ENCODE assay signal across 8 cellular contexts in the genomic region with DNA sequence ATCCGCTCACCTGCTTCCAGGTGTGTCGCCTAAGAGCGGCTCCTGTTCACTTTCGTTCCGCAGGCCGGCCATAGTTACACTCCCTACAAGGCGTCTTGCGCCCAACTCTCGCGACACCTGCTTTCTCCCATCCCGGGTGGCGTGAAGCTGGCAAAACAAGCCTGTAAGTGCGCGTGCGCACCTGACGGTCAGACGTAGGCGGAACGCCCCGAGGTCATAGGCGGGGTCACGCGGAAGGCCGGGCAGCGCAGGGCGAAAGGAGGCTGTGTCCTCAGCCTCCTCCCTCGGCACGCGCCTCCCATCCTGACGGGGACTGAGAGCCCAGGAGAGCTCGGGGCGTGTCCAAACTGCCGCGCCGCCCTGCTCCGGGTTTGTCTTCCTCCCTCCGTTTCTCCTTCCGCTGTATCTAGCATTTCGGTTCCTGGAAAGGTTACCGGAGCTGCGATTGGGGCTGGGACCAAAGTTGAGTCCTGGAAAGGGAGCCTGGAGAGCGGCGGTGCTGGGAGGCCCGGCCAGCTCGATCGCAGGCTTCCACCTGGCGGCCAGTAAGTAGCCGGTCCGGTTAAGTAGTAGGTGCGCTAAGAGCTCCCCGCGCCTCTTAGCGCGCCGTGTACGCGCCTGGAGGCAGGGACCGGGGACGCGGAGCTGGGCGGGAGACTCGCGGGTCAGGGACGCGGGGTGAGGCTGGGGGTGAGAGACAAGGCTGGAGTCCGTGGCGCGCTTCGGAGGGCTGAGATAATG. TPM values are rescaled to one million over a fixed set of nuclear protein-coding genes. Genes with fewer than 3 reads are reported as not detected.
DNase-seq lines count a peak whose midpoint lies in the region; ATAC-seq and TF ChIP-seq lines count a peak whose summit lies in the region.

A gene (plus strand): TSS at position 345 of the 741 bp plus-strand sequence. CDS start 17,550 bp downstream, outside the sequence.
A gene with protein sequence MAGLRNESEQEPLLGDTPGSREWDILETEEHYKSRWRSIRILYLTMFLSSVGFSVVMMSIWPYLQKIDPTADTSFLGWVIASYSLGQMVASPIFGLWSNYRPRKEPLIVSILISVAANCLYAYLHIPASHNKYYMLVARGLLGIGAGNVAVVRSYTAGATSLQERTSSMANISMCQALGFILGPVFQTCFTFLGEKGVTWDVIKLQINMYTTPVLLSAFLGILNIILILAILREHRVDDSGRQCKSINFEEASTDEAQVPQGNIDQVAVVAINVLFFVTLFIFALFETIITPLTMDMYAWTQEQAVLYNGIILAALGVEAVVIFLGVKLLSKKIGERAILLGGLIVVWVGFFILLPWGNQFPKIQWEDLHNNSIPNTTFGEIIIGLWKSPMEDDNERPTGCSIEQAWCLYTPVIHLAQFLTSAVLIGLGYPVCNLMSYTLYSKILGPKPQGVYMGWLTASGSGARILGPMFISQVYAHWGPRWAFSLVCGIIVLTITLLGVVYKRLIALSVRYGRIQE (minus strand): TSS at position 112 of the 741 bp plus-strand sequence. CDS start 40 bp downstream, at position 72.

- ATAC-seq in stimulated activated naive CD8-positive, alpha-beta T cell treated with anti-CD3 and anti-CD28 coated beads, Interleukin-15, amount 100 ng/mL, for 72 hours = peak; percentile 96

- TF ChIP-seq CTCF in MM.1S (IDR thresholded peaks at IDR 0.05; ENCODE audit: low read length) (peak; percentile 49), fibroblast of the aortic adventitia (IDR thresholded peaks at IDR 0.05; ENCODE audit: insufficient read depth, low read length) (peak; percentile 54), nephron progenitor cell (IDR thresholded peaks at IDR 0.05) (no peak)

- no peaks in the 10 kb centered on the region for H3K36me3 ChIP-seq in MM.1S (replicated peaks; ENCODE audit: insufficient read depth, low read length)

- H3K36me3 Mint-ChIP-seq in nephron progenitor cell (ENCODE audit: low read depth) = peaks cover 28% of the 10 kb centered on the region

- peaks cover 26% of the 10 kb centered on the region for H3K4me1 Mint-ChIP-seq in nephron progenitor cell
- peaks cover 38% of the 10 kb centered on the region for H3K4me1 Mint-ChIP-seq in stimulated activated naive CD8-positive, alpha-beta T cell treated with anti-CD3 and anti-CD28 coated beads, Interleukin-15, amount 100 ng/mL, for 72 hours

- peak within 1 kb of the TSS; percentile 98 for H3K27ac Mint-ChIP-seq in nephron progenitor cell
- H3K27ac Mint-ChIP-seq in stimulated activated naive CD8-positive, alpha-beta T cell treated with anti-CD3 and anti-CD28 coated beads, Interleukin-15, amount 100 ng/mL, for 72 hours = peak within 1 kb of the TSS; percentile 90 to 91

- H3K9ac ChIP-seq in MM.1S (ENCODE audit: low read length) = peak within 1 kb of the TSS; percentile 95

- no peaks in the 10 kb centered on the region for H3K9me2 ChIP-seq in MM.1S (replicated peaks; ENCODE audit: insufficient read depth, low read length)

- H3K4me3 Mint-ChIP-seq in nephron progenitor cell = peak within 1 kb of the TSS; percentile 95
- H3K4me3 Mint-ChIP-seq in stimulated activated naive CD8-positive, alpha-beta T cell treated with anti-CD3 and anti-CD28 coated beads, Interleukin-15, amount 100 ng/mL, for 72 hours = peak within 1 kb of the TSS; percentile 75 to 79

- no peaks in the 10 kb centered on the region for H3K9me3 Mint-ChIP-seq in nephron progenitor cell
- no peaks in the 10 kb centered on the region for H3K9me3 Mint-ChIP-seq in stimulated activated naive CD8-positive, alpha-beta T cell treated with anti-CD3 and anti-CD28 coated beads, Interleukin-15, amount 100 ng/mL, for 72 hours

- H3K27me3 Mint-ChIP-seq in nephron progenitor cell (ENCODE audit: low read depth, poor library complexity) = no peaks in the 10 kb centered on the region
- H3K27me3 Mint-ChIP-seq in stimulated activated naive CD8-positive, alpha-beta T cell treated with anti-CD3 and anti-CD28 coated beads, Interleukin-15, amount 100 ng/mL, for 72 hours = no peaks in the 10 kb centered on the region

- H4K20me1 ChIP-seq in MM.1S (ENCODE audit: insufficient read depth, low read length) = no peaks in the 10 kb centered on the region

- H3K4me1 ChIP-seq in MM.1S (ENCODE audit: low read length) = no peaks in the 10 kb centered on the region

- peak within 1 kb of the TSS; percentile 95 for H2AFZ ChIP-seq in MM.1S (ENCODE audit: low read length)

- H3F3A ChIP-seq in MM.1S (ENCODE audit: insufficient read depth, low read length) = peaks cover 12% of the 10 kb centered on the region

- peak within 1 kb of the TSS; percentile 93 for H3K4me3 ChIP-seq in MM.1S (ENCODE audit: low read length)
- peak within 1 kb of the TSS; percentile 98 for H3K4me3 ChIP-seq in fibroblast of the aortic adventitia (ENCODE audit: low read depth, low read length)

- DNase-seq in GF-D8 (lab: John Stamatoyannopoulos, UW) (peak; percentile 98), HCEC 1CT (peak; percentile 94), MM.1S (peak; percentile 100), SIG-M5 (lab: John Stamatoyannopoulos, UW) (peak; percentile 69), activated gamma-delta T cell (lab: John Stamatoyannopoulos, UW) (peak; percentile 94), fibroblast of the aortic adventitia (ENCODE audit: low read depth) (peak; percentile 99), nephron progenitor cell (peak; percentile 99)
- DNase-seq in stimulated activated naive CD8-positive, alpha-beta T cell treated with anti-CD3 and anti-CD28 coated beads, Interleukin-15, amount 100 ng/mL, for 72 hours = peak; percentile 99 to 100

- H3K4me2 ChIP-seq in MM.1S (ENCODE audit: low read depth, low read length) = peak within 1 kb of the TSS; percentile 89

- no peaks in the 10 kb centered on the region for H3K27me3 ChIP-seq in MM.1S (replicated peaks; ENCODE audit: insufficient read depth, low read length)

- H3K9me3 ChIP-seq in MM.1S (replicated peaks; ENCODE audit: insufficient read depth, low read length) = no peaks in the 10 kb centered on the region

- peak within 1 kb of the TSS; percentile 95 for H3K27ac ChIP-seq in MM.1S (ENCODE audit: low read length)

- H3K79me2 ChIP-seq in MM.1S (ENCODE audit: low read length) = peaks cover 79% of the 10 kb centered on the region

RNA-seq across cellular contexts. Expression of the first gene that starts in this region (rescaled TPM):
- 2.9 and 6.0 TPM in 2 replicates for total RNA-seq in fibroblast of the aortic adventitia (ENCODE audit: low replicate concordance)

RNA-seq across cellular contexts. Expression of the second gene that starts in this region (rescaled TPM):
- total RNA-seq in fibroblast of the aortic adventitia (ENCODE audit: low replicate concordance) = 15.8 and 22.7 TPM in 2 replicates

Comparison
In these comparisons a context has a peak if more than half of its experiments do, and no peak if none do; other contexts are left out.
1. Peak in every context shown above with its lines: DNase-seq, ATAC-seq, H3K4me3 ChIP-seq and H3K27ac ChIP-seq.